7 cellular contexts compared by ENCODE assay signal in the genomic region with DNA sequence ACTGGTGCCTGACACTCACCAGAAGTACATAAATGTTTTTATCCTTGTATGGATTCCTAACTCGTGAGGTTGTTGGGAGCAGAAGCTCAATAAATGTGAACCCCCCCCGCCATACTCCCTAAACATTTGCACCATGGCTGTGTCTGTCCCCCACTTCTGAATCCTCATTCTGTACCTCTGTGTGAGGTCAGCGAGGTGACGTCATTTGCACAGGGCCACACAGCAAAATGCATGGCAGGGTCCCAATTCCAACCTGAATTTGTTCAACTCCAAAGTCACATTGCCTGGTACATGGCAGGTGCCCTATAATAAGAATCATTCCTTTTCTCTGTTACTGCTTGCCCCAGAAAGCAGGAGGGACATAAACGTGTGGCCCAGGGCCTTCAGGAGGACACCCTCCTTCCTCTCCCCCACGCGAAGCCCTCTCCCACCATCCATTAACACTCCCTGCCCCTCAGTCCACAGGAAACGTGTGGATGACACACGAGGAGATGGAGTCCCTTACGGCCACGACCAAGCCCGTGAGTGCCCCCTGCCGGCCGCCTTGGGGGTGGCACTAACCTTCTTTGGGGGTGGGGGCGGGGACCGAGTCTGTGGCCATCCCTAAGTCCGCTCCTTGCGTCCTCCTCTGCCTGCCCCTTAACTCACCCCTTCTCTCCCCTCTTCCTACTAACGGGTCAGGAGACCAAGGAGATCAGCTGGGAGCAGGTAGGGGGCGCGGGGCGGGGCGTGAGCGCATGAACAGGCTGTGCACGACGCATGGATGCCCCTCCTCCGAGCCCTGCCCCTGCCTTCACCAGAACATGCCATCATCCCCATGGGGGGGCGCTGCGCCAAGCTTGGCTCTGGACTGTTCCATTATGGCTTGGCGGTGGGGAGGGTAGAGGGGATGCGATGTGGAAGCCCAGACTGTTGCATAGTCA. TPM values are rescaled to one million over a fixed set of nuclear protein-coding genes. Genes with fewer than 3 reads are reported as not detected.
DNase-seq lines count a peak whose midpoint lies in the region; ATAC-seq and TF ChIP-seq lines count a peak whose summit lies in the region.

No MANE protein-coding gene starts in this region.

- H3K4me3 ChIP-seq in right lobe of liver: no peak overlapping the region

- no peaks in the 10 kb centered on the region for H3K27me3 ChIP-seq in right lobe of liver

- ATAC-seq in right lobe of liver: peak; percentile 10 to 29 (median 23)
- ATAC-seq in GM19467 (IDR thresholded peaks at IDR 0.05; ENCODE audit: unreplicated experiment): no peak

- DNase-seq in NCI-H2029 (lab: John Stamatoyannopoulos, UW) (peak; percentile 18), dermis microvascular lymphatic vessel endothelial cell (ENCODE audit: low read depth in 2 of 2) (peak; percentile 41 to 81), right lobe of liver (peak; percentile 73 to 79 (median 77))
- peak; percentile 78 for DNase-seq in activated CD4-positive, alpha-beta T cell treated with anti-CD3 and anti-CD28 coated beads, Interleukin-2, amount 50 U/mL, for 1 hour
- peak in 2 of 3 donors; percentile 51 to 82 for DNase-seq in stimulated activated CD4-positive, alpha-beta T cell treated with anti-CD3 and anti-CD28 coated beads, TNF-alpha, amount 100 ng/mL, for 1 hour (ENCODE audit: low read depth in 3 of 3, low spot score in 1 of 3)

- peak; percentile 92 for TF ChIP-seq CTCF in GM12874 (IDR thresholded peaks at IDR 0.05; ENCODE audit: insufficient read depth, low read depth, low read length)
- peak; percentile 71 to 97 (median 91) for TF ChIP-seq CTCF in right lobe of liver (IDR thresholded peaks at IDR 0.05)

- intact Hi-C loops in right lobe of liver (cut with DNase I): no loop called here

- TF ChIP-seq POLR2A in right lobe of liver (IDR thresholded peaks at IDR 0.05): no peak

- WGBS in right lobe of liver (ENCODE audit: insufficient coverage, low coverage, low lambda C conversion rate, missing lambda C conversion rate): 14% methylated on average over 15 of the region's 31 CpGs

- no peaks in the 10 kb centered on the region for H3K9me3 ChIP-seq in right lobe of liver

- no peak overlapping the region for H3K27ac ChIP-seq in right lobe of liver

- no peaks in the 10 kb centered on the region for H3K36me3 ChIP-seq in right lobe of liver

- H3K4me1 ChIP-seq in right lobe of liver: peaks cover 0 to 13% (median 2%) of the 10 kb centered on the region in 4 donors

RNA-seq across cellular contexts. Expression of a gene that starts 9.4 kb away (rescaled TPM):
- total RNA-seq in dermis microvascular lymphatic vessel endothelial cell (not detected in 2 replicates), right lobe of liver (under 1 TPM in 4 of 6 experiments, not detected in 2; 0.18 to 0.68 (median 0.19) TPM)

RNA-seq across cellular contexts. Expression of a gene that starts 11.8 kb away (rescaled TPM):
- total RNA-seq in dermis microvascular lymphatic vessel endothelial cell: 10.8 and 18.2 TPM in 2 replicates
- 10 to 100 TPM in 5 of 6 experiments, 1 to 10 TPM in 1; 9.2 to 31.1 (median 14.3) TPM for total RNA-seq in right lobe of liver

RNA-seq across cellular contexts. Expression of a gene that starts 26.4 kb away (rescaled TPM):
- total RNA-seq in dermis microvascular lymphatic vessel endothelial cell (4.0 TPM in 2 replicates), right lobe of liver (1 to 10 TPM; 1.8 to 6.6 (median 3.1) TPM)

RNA-seq across cellular contexts. Expression of a gene that starts 26.8 kb away (rescaled TPM):
- total RNA-seq in dermis microvascular lymphatic vessel endothelial cell (0.13 and 0.25 TPM in 2 replicates), right lobe of liver (1 to 10 TPM in 5 of 6 experiments, under 1 TPM in 1; 0.73 to 8.1 (median 1.5) TPM)

RNA-seq across cellular contexts. Expression of a gene that starts 31.6 kb away (rescaled TPM):
- total RNA-seq in dermis microvascular lymphatic vessel endothelial cell (1.4 and 2.4 TPM in 2 replicates), right lobe of liver (1 to 10 TPM; 1.5 to 4.3 (median 2.4) TPM)

Comparison
In these comparisons a context has a peak if more than half of its experiments do, and no peak if none do; other contexts are left out.
1. DNase-seq: peak in every context shown above with its lines; median percentile 78 in activated CD4-positive, alpha-beta T cell treated with anti-CD3 and anti-CD28 coated beads, Interleukin-2, amount 50 U/mL, for 1 hour; 77 in right lobe of liver; 66 in stimulated activated CD4-positive, alpha-beta T cell treated with anti-CD3 and anti-CD28 coated beads, TNF-alpha, amount 100 ng/mL, for 1 hour; 61 in dermis microvascular lymphatic vessel endothelial cell; 18 in NCI-H2029.